ENCODE assay signal across 24 cellular contexts in genomic region chr15:60923925-60924324, GRCh38.
"Had no signal": no experiment of that assay in that cellular context is flagged by ENCODE, and none has a peak within 500 bp of the region (broad histone marks: within the 10 kb centered on the region; RNA-seq: fewer than 3 reads in every experiment).

No MANE protein-coding gene starts in this region.

- H3K27me3 ChIP-seq: ovary, right lobe of liver, sigmoid colon, stomach, thyroid gland, tibial nerve, upper lobe of left lung, vagina had no signal

- DNase-seq: occipital lobe; ovary; posterior cingulate gyrus; psoas muscle; right cardiac atrium; right lobe of liver; sigmoid colon; small intestine; stimulated activated CD4-positive, alpha-beta T cell treated with anti-CD3 and anti-CD28 coated beads, Interleukin-15, amount 100 ng/mL, for 24 hours; stimulated activated CD4-positive, alpha-beta T cell treated with anti-CD3 and anti-CD28 coated beads, Interleukin-2, amount 100 ng/mL, for 24 hours; stimulated activated CD4-positive, alpha-beta T cell treated with anti-CD3 and anti-CD28 coated beads, Interleukin-2, amount 100 ng/mL, for 48 hours; stimulated activated CD4-positive, alpha-beta T cell treated with anti-CD3 and anti-CD28 coated beads, Interleukin-4, amount 100 ng/mL, for 24 hours; stimulated activated naive B cell treated with anti-CD40 and anti-IgM and Interleukin-4, amounts not matched to agents 10 μg/mL and 1 μg/mL and 100 μg/mL, for 72 hours; stimulated activated naive CD4-positive, alpha-beta T cell treated with Interleukin-2 at 50 U/mL for 16 hours; stomach; thyroid gland; trophoblast cell; upper lobe of left lung had no signal

- H3K4me3 ChIP-seq: neural progenitor cell, ovary, psoas muscle, right lobe of liver, sigmoid colon, stomach, thoracic aorta, thyroid gland, tibial nerve, upper lobe of left lung, vagina had no signal

- H3K36me3 ChIP-seq: neural progenitor cell, ovary, right lobe of liver, sigmoid colon, stomach, thoracic aorta, thyroid gland, tibial nerve, upper lobe of left lung, vagina had no signal

- H3K9me3 ChIP-seq: ovary, psoas muscle, right lobe of liver, sigmoid colon, stomach, thoracic aorta, thyroid gland, tibial nerve, upper lobe of left lung, vagina had no signal

- H3K27ac ChIP-seq: neural progenitor cell, ovary, parathyroid adenoma, psoas muscle, right lobe of liver, sigmoid colon, stomach, thoracic aorta, thyroid gland, tibial nerve, upper lobe of left lung, vagina had no signal

- H3K4me1 ChIP-seq: psoas muscle, right lobe of liver, upper lobe of left lung had no signal

- ATAC-seq: psoas muscle; right lobe of liver; stimulated activated effector memory CD8-positive, alpha-beta T cell treated with anti-CD3 and anti-CD28 coated beads, Interleukin-12 subunit alpha, Interleukin-12 subunit beta, amount 100 ng/mL, for 72 hours; stimulated activated naive B cell treated with anti-CD40 and anti-IgM and Interleukin-4, amounts not matched to agents 10 μg/mL and 1 μg/mL and 100 μg/mL, for 72 hours had no signal

- H3K9ac ChIP-seq: neural progenitor cell, parathyroid adenoma had no signal

- H3K4me2 ChIP-seq: neural progenitor cell had no signal
